In genomic region chr16:67150058-67150832, GRCh38 we compare ENCODE assay signal across 8 cellular contexts. TPM values are rescaled to one million over a fixed set of nuclear protein-coding genes. Genes with fewer than 3 reads are reported as not detected.
DNase-seq lines count a peak whose midpoint lies in the region; ATAC-seq and TF ChIP-seq lines count a peak whose summit lies in the region.

No MANE protein-coding gene starts in this region.

- DNase-seq in GM13977 (ENCODE audit: low spot score) (peak; percentile 86), dermis blood vessel endothelial cell (peak; percentile 58), lower lobe of right lung (peak; percentile 63), superior temporal gyrus (ENCODE audit: extremely low spot score) (peak; percentile 11)

- H3K9me3 ChIP-seq in lower lobe of right lung: no peaks in the 10 kb centered on the region

- peaks cover 43% of the 10 kb centered on the region for H3K36me3 ChIP-seq in lower lobe of right lung

- H3K4me1 ChIP-seq in lower lobe of right lung: peaks cover 27% of the 10 kb centered on the region

- H3K27ac ChIP-seq in lower lobe of right lung: peak overlapping the region; percentile 84

- H3K27me3 ChIP-seq in lower lobe of right lung (ENCODE audit: low read depth): peaks cover 12% of the 10 kb centered on the region

- ATAC-seq in HG02759 (IDR thresholded peaks at IDR 0.05; ENCODE audit: unreplicated experiment) (peak; percentile 47), SK-N-SH treated with all-trans-retinoic acid at 6 μM for 48 hours (peak; percentile 62), lower lobe of right lung (peak; percentile 75 to 76), HG03565 (IDR thresholded peaks at IDR 0.05; ENCODE audit: unreplicated experiment) (no peak), HG02973 (IDR thresholded peaks at IDR 0.05; ENCODE audit: unreplicated experiment) (no peak)

- peak overlapping the region; percentile 68 for H3K4me3 ChIP-seq in lower lobe of right lung

- peak; percentile 16 for TF ChIP-seq CTCF in GM13977 (IDR thresholded peaks at IDR 0.05; ENCODE audit: extremely low read depth, insufficient read depth, missing control alignments)
- TF ChIP-seq CTCF in lower lobe of right lung (IDR thresholded peaks at IDR 0.05): no peak

- in situ Hi-C loops in GM13977 (cut with MboI; ENCODE audit: low pct_unique_long_range_greater_than_20kb, low sequenced_read_pairs, unreplicated experiment): loop anchor here (10.0 kb wide), 1 partner anchor 135 kb away; no protein-coding TSS in a partner anchor

- intact Hi-C loops in lower lobe of right lung (cut with DNase I): loop anchor here (10.0 kb wide), 1 partner anchor 175 kb away; no protein-coding TSS in a partner anchor

TF ChIP-seq in SK-N-SH treated with all-trans-retinoic acid at 6 μM for 48 hours, 23 proteins besides CTCF, POLR2A, EP300 and RAD21:
- TF ChIP-seq PATZ1 (CRISPR knock-in tag; IDR thresholded peaks at IDR 0.05; ENCODE audit: borderline replicate concordance): peak; percentile 51; the same call in 1 of the 2 replicates
- no peak for TF ChIP-seq BACH2 (CRISPR knock-in tag; IDR thresholded peaks at IDR 0.05; ENCODE audit: borderline replicate concordance)
- TF ChIP-seq GLIS3 (CRISPR knock-in tag; IDR thresholded peaks at IDR 0.05): no peak
- no peak for TF ChIP-seq ZC3H10 (CRISPR knock-in tag; IDR thresholded peaks at IDR 0.05)
- no peak for TF ChIP-seq PPARA (CRISPR knock-in tag; IDR thresholded peaks at IDR 0.05; ENCODE audit: borderline replicate concordance)
- TF ChIP-seq ISL1 (CRISPR knock-in tag; IDR thresholded peaks at IDR 0.05): no peak
- TF ChIP-seq SNAI2 (CRISPR knock-in tag; IDR thresholded peaks at IDR 0.05): no peak
- no peak for TF ChIP-seq CREB5 (CRISPR knock-in tag; IDR thresholded peaks at IDR 0.05; ENCODE audit: low read depth)
- 0 out of 2 replicates have a peak, but pooled peaks have one; percentile 21 for TF ChIP-seq ZFP3 (CRISPR knock-in tag; IDR thresholded peaks at IDR 0.05)
- TF ChIP-seq TSHZ2 (CRISPR knock-in tag; IDR thresholded peaks at IDR 0.05): no peak

RNA-seq across cellular contexts. Expression of gene B3GNT9, which starts 0.6 kb away (rescaled TPM):
- 3.5 and 5.3 TPM in 2 replicates for total RNA-seq in dermis blood vessel endothelial cell
- 13.5 TPM for total RNA-seq in lower lobe of right lung

RNA-seq across cellular contexts. Expression of gene TRADD, which starts 9.5 kb away (rescaled TPM):
- total RNA-seq in dermis blood vessel endothelial cell (18.2 and 26.5 TPM in 2 replicates), lower lobe of right lung (28.4 TPM)

RNA-seq across cellular contexts. Expression of gene FBXL8, which starts 9.5 kb away (rescaled TPM):
- 7.8 and 9.0 TPM in 2 replicates for total RNA-seq in dermis blood vessel endothelial cell
- total RNA-seq in lower lobe of right lung: 32.9 TPM

RNA-seq across cellular contexts. Expression of gene HSF4, which starts 14.3 kb away (rescaled TPM):
- total RNA-seq in dermis blood vessel endothelial cell (0.65 and 2.0 TPM in 2 replicates), lower lobe of right lung (76.3 TPM)

RNA-seq across cellular contexts. Expression of gene NOL3, which starts 20.1 kb away (rescaled TPM):
- total RNA-seq in dermis blood vessel endothelial cell (8.6 and 8.8 TPM in 2 replicates), lower lobe of right lung (55.6 TPM)

Comparison
In these comparisons a context has a peak if more than half of its experiments do, and no peak if none do; other contexts are left out.
1. DNase-seq: peak in every context shown above with its lines; median percentile 86 in GM13977; 63 in lower lobe of right lung; 58 in dermis blood vessel endothelial cell; 11 in superior temporal gyrus.
2. ATAC-seq: peak in HG02759 (single experiment), SK-N-SH treated with all-trans-retinoic acid at 6 μM for 48 hours (single experiment) and lower lobe of right lung (2 of 2); none in HG03565 (single experiment) and HG02973 (single experiment).